In the genomic region with DNA sequence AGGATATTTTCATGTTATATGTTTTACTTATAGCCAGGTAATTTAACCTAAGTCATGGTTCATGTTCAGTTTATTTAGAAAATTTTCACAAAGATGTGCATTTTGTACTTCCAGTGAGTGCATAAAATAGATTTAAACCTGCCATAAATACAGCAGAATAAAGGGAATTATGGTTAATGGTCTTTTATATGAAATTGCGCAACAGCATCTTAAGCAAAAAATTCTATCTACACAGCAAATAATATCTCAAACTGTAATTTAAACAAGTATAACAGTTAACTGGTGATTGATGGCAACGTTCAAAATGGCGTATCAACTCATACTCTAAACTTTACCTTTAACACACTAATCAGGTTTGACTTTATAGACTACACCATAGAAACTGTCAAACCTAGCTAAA, we compare ENCODE assay signal across 34 cellular contexts.
"Had no signal": no experiment of that assay in that cellular context is flagged by ENCODE, and none has a peak within 500 bp of the region (broad histone marks: within the 10 kb centered on the region; RNA-seq: fewer than 3 reads in every experiment).

No MANE protein-coding gene starts in this region.

- H3K27ac ChIP-seq: adrenal gland, body of pancreas, brain microvascular endothelial cell, breast epithelium, VCaP had no signal

- H3K27me3 ChIP-seq: adrenal gland, body of pancreas, brain microvascular endothelial cell, breast epithelium had no signal

- DNase-seq: activated B cell treated with CpG ODN at 0.5 μM for 24 hours; activated CD4-positive, alpha-beta memory T cell treated with anti-CD3 and anti-CD28 coated beads for 36 hours; activated CD4-positive, alpha-beta T cell treated with anti-CD3 and anti-CD28 coated beads for 4 hours; activated CD4-positive, alpha-beta T cell treated with anti-CD3 and anti-CD28 coated beads, Interleukin-2, amount 10 ng/mL, durations not matched to agents 24 days and 14 days; activated CD4-positive, alpha-beta T cell treated with anti-CD3 and anti-CD28 coated beads, Interleukin-2, amount 50 U/mL, for 1 hour; activated CD4-positive, alpha-beta T cell treated with anti-CD3 and anti-CD28 coated beads, Interleukin-2, amount 50 U/mL, for 4 hours; activated CD4-positive, CD25-positive, alpha-beta regulatory T cell treated with anti-CD3 and anti-CD28 coated beads, Interleukin-2, amount 50 U/mL, for 72 hours; activated CD8-positive, alpha-beta memory T cell treated with anti-CD3 and anti-CD28 coated beads, Interleukin-2, amount 50 U/mL, for 4 hours; activated CD8-positive, alpha-beta T cell treated with anti-CD3 and anti-CD28 coated beads for 36 hours; activated effector memory CD4-positive, alpha-beta T cell treated with anti-CD3 and anti-CD28 coated beads, Interleukin-2, amount 50 U/mL, for 16 hours; activated gamma-delta T cell treated with Interleukin-2 at 50 U/mL for 16 hours; activated naive CD4-positive, alpha-beta T cell; activated naive CD4-positive, alpha-beta T cell treated with anti-CD3 and anti-CD28 coated beads for 36 hours; activated naive CD4-positive, alpha-beta T cell treated with anti-CD3 and anti-CD28 coated beads, Interleukin-2, amount 50 U/mL, for 16 hours; activated naive CD8-positive, alpha-beta T cell treated with anti-CD3 and anti-CD28 coated beads for 36 hours; activated T-cell treated with anti-CD3 and anti-CD28 coated beads for 4 hours; activated T-cell treated with anti-CD3 and anti-CD28 coated beads, Interleukin-2, amount 50 U/mL, for 1 hour; activated T-cell treated with anti-CD3 and anti-CD28 coated beads, Interleukin-2, amount 50 U/mL, for 4 hours; activated T-cell treated with anti-CD3 and anti-CD28 coated beads, Interleukin-2, amount 50 U/mL, for 72 hours; adrenal gland; amniotic stem cell; aorta; body of pancreas; brain microvascular endothelial cell; central memory CD4-positive, alpha-beta T cell; T-helper 2 cell; T-helper 9 cell had no signal

- H3K4me3 ChIP-seq: adrenal gland, body of pancreas, breast epithelium had no signal

- ATAC-seq: activated CD8-positive, alpha-beta T cell treated with anti-CD3 and anti-CD28 coated beads for 36 hours; activated naive CD4-positive, alpha-beta T cell treated with anti-CD3 and anti-CD28 coated beads, Interleukin-2, amount 50 U/mL, for 72 hours; activated T-cell treated with anti-CD3 and anti-CD28 coated beads, Interleukin-2, amount 50 U/mL, for 4 hours; activated T-cell treated with anti-CD3 and anti-CD28 coated beads, Interleukin-2, amount 50 U/mL, for 72 hours; activated T-helper 17 cell treated with anti-CD3 and anti-CD28 coated beads, Interleukin-2, amount 50 U/mL, for 72 hours; body of pancreas had no signal

- FAIRE-seq: astrocyte, colon, TTC549 had no signal

- H3K4me1 ChIP-seq: adrenal gland, body of pancreas, breast epithelium had no signal

- H3K9me3 ChIP-seq: adrenal gland, body of pancreas, breast epithelium had no signal

- H3K36me3 ChIP-seq: adrenal gland, brain microvascular endothelial cell, breast epithelium had no signal
